Comparison of ENCODE assay signal across 24 cellular contexts in genomic region chr1:185980891-185981290, GRCh38.
DNase-seq lines count a peak whose midpoint lies in the region; ATAC-seq lines count a peak whose summit lies in the region.
"Had no signal": no experiment of that assay in that cellular context is flagged by ENCODE, and none has a peak within 500 bp of the region (broad histone marks: within the 10 kb centered on the region; RNA-seq: fewer than 3 reads in every experiment).

No MANE protein-coding gene starts in this region.

- no peaks in the 10 kb centered on the region for H3K9me3 Mint-ChIP-seq in activated CD4-positive, alpha-beta T cell treated with anti-CD3 and anti-CD28 coated beads for 36 hours (ENCODE audit: low read depth)
- H3K9me3 Mint-ChIP-seq in activated CD4-positive, alpha-beta T cell treated with anti-CD3 and anti-CD28 coated beads, Interleukin-2, amount 10 ng/mL, durations not matched to agents 7 days and 5 days = no peaks in the 10 kb centered on the region
- H3K9me3 Mint-ChIP-seq in activated T-cell treated with anti-CD3 and anti-CD28 coated beads, Interleukin-2, amount 50 U/mL, for 72 hours = no peaks in the 10 kb centered on the region
- H3K9me3 Mint-ChIP-seq in activated T-cell treated with anti-CD3 and anti-CD28 coated beads, Interleukin-2, amount 50 U/mL, for 4 hours = no peaks in the 10 kb centered on the region
- H3K9me3 Mint-ChIP-seq in activated T-helper 17 cell treated with anti-CD3 and anti-CD28 coated beads, Interleukin-2, amount 50 U/mL, for 72 hours = no peaks in the 10 kb centered on the region
- peaks cover 0 to 3% (median 0%) of the 10 kb centered on the region in 5 donors for H3K9me3 Mint-ChIP-seq in CD8-positive, alpha-beta memory T cell
- H3K9me3 Mint-ChIP-seq: CD4-positive, alpha-beta T cell; CD8-positive, alpha-beta T cell had no signal

- no peaks in the 10 kb centered on the region for H3K36me3 ChIP-seq in CD8-positive, alpha-beta memory T cell (ENCODE audit: insufficient read depth, low read length)
- H3K36me3 ChIP-seq: BLaER1 treated with 17β-estradiol and CSF1 and Interleukin-3, amounts not matched to agents 10 nM and 100 nM had no signal

- DNase-seq in activated CD4-positive, alpha-beta T cell treated with anti-CD3 and anti-CD28 coated beads for 36 hours = no peak
- DNase-seq in activated CD4-positive, alpha-beta T cell treated with anti-CD3 and anti-CD28 coated beads, Interleukin-2, amount 10 ng/mL, durations not matched to agents 7 days and 5 days = no peak
- DNase-seq in activated T-cell treated with anti-CD3 and anti-CD28 coated beads, Interleukin-2, amount 50 U/mL, for 72 hours = no peak
- DNase-seq in activated T-cell treated with anti-CD3 and anti-CD28 coated beads, Interleukin-2, amount 50 U/mL, for 4 hours = no peak
- no peak for DNase-seq in stimulated activated naive CD8-positive, alpha-beta T cell treated with anti-CD3 and anti-CD28 coated beads, Interleukin-15, Interleukin-2, amounts not matched to agents 100 U/mL and 50 U/mL, for 24 hours
- no peak for DNase-seq in CD8-positive, alpha-beta memory T cell
- DNase-seq in HT-29 (ENCODE audit: low spot score) = no peak
- DNase-seq: AML-193; CD4-positive, alpha-beta T cell; CD8-positive, alpha-beta T cell; COR-L47; DMS 273 treated with DMSO at 0.1 percent for 48 hours; DMS153; DMS53; DMS79; DND-41; EL; GDM1 had no signal

- no peak overlapping the region for H3K4me3 ChIP-seq in CD8-positive, alpha-beta memory T cell (ENCODE audit: low read length)
- H3K4me3 ChIP-seq: A549; BLaER1 treated with 17β-estradiol and CSF1 and Interleukin-3, amounts not matched to agents 10 nM and 100 nM had no signal

- POLR2A ChIA-PET in activated CD4-positive, alpha-beta T cell treated with anti-CD3 and anti-CD28 coated beads for 36 hours (lab: Charles Lee) = no interaction called here
- POLR2A ChIA-PET in activated CD4-positive, alpha-beta T cell treated with anti-CD3 and anti-CD28 coated beads, Interleukin-2, amount 10 ng/mL, durations not matched to agents 7 days and 5 days (lab: Charles Lee) = no interaction called here
- POLR2A ChIA-PET in CD8-positive, alpha-beta memory T cell (lab: Charles Lee) = no interaction called here

- H3K27me3 ChIP-seq in CD8-positive, alpha-beta memory T cell (ENCODE audit: insufficient read depth, low read length, poor library complexity, severe bottlenecking) = no peaks in the 10 kb centered on the region
- H3K27me3 ChIP-seq: BLaER1 treated with 17β-estradiol and CSF1 and Interleukin-3, amounts not matched to agents 10 nM and 100 nM had no signal

- H3K9me3 ChIP-seq in CD8-positive, alpha-beta memory T cell (ENCODE audit: low read length) = no peaks in the 10 kb centered on the region
- H3K9me3 ChIP-seq: A549; BLaER1 treated with 17β-estradiol and CSF1 and Interleukin-3, amounts not matched to agents 10 nM and 100 nM had no signal

- H3K4me1 Mint-ChIP-seq in activated CD4-positive, alpha-beta T cell treated with anti-CD3 and anti-CD28 coated beads for 36 hours = peaks cover 6% of the 10 kb centered on the region
- no peaks in the 10 kb centered on the region for H3K4me1 Mint-ChIP-seq in activated CD4-positive, alpha-beta T cell treated with anti-CD3 and anti-CD28 coated beads, Interleukin-2, amount 10 ng/mL, durations not matched to agents 7 days and 5 days
- H3K4me1 Mint-ChIP-seq in activated T-cell treated with anti-CD3 and anti-CD28 coated beads, Interleukin-2, amount 50 U/mL, for 72 hours (ENCODE audit: low read depth) = no peaks in the 10 kb centered on the region
- H3K4me1 Mint-ChIP-seq in activated T-cell treated with anti-CD3 and anti-CD28 coated beads, Interleukin-2, amount 50 U/mL, for 4 hours (ENCODE audit: low read depth) = no peaks in the 10 kb centered on the region
- no peaks in the 10 kb centered on the region for H3K4me1 Mint-ChIP-seq in activated T-helper 17 cell treated with anti-CD3 and anti-CD28 coated beads, Interleukin-2, amount 50 U/mL, for 72 hours
- H3K4me1 Mint-ChIP-seq in CD8-positive, alpha-beta memory T cell = no peaks in the 10 kb centered on the region
- H3K4me1 Mint-ChIP-seq: B cell had no signal

- CTCF ChIA-PET in activated CD4-positive, alpha-beta T cell treated with anti-CD3 and anti-CD28 coated beads for 36 hours (lab: Charles Lee) = interaction anchor here (1.0 kb wide), 1 partner anchor 12 kb away, joined by 4 read pairs; no protein-coding TSS in a partner anchor
- CTCF ChIA-PET in activated CD4-positive, alpha-beta T cell treated with anti-CD3 and anti-CD28 coated beads, Interleukin-2, amount 10 ng/mL, durations not matched to agents 7 days and 5 days (lab: Charles Lee) = no interaction called here
- CTCF ChIA-PET in CD8-positive, alpha-beta memory T cell (lab: Charles Lee) = no interaction called here

- H3K36me3 Mint-ChIP-seq in activated CD4-positive, alpha-beta T cell treated with anti-CD3 and anti-CD28 coated beads for 36 hours (ENCODE audit: low read depth) = no peaks in the 10 kb centered on the region
- no peaks in the 10 kb centered on the region for H3K36me3 Mint-ChIP-seq in activated CD4-positive, alpha-beta T cell treated with anti-CD3 and anti-CD28 coated beads, Interleukin-2, amount 10 ng/mL, durations not matched to agents 7 days and 5 days (ENCODE audit: low read depth)
- H3K36me3 Mint-ChIP-seq in activated T-cell treated with anti-CD3 and anti-CD28 coated beads, Interleukin-2, amount 50 U/mL, for 72 hours (ENCODE audit: insufficient read depth in 2 of 2) = no peaks in the 10 kb centered on the region
- no peaks in the 10 kb centered on the region for H3K36me3 Mint-ChIP-seq in activated T-cell treated with anti-CD3 and anti-CD28 coated beads, Interleukin-2, amount 50 U/mL, for 4 hours (ENCODE audit: insufficient read depth)
- no peaks in the 10 kb centered on the region for H3K36me3 Mint-ChIP-seq in activated T-helper 17 cell treated with anti-CD3 and anti-CD28 coated beads, Interleukin-2, amount 50 U/mL, for 72 hours (ENCODE audit: low read depth)
- H3K36me3 Mint-ChIP-seq in CD8-positive, alpha-beta memory T cell = no peaks in the 10 kb centered on the region
- H3K36me3 Mint-ChIP-seq: CD8-positive, alpha-beta T cell had no signal

- H3K4me1 ChIP-seq in CD8-positive, alpha-beta memory T cell (ENCODE audit: insufficient read depth, low read length) = no peaks in the 10 kb centered on the region
- H3K4me1 ChIP-seq: A549; BLaER1 treated with 17β-estradiol and CSF1 and Interleukin-3, amounts not matched to agents 10 nM and 100 nM had no signal

- peaks cover 7% of the 10 kb centered on the region for H3K27me3 Mint-ChIP-seq in activated CD4-positive, alpha-beta T cell treated with anti-CD3 and anti-CD28 coated beads for 36 hours
- H3K27me3 Mint-ChIP-seq in activated CD4-positive, alpha-beta T cell treated with anti-CD3 and anti-CD28 coated beads, Interleukin-2, amount 10 ng/mL, durations not matched to agents 7 days and 5 days = no peaks in the 10 kb centered on the region
- peaks cover 9% of the 10 kb centered on the region for H3K27me3 Mint-ChIP-seq in activated T-cell treated with anti-CD3 and anti-CD28 coated beads, Interleukin-2, amount 50 U/mL, for 72 hours (ENCODE audit: low read depth)
- no peaks in the 10 kb centered on the region for H3K27me3 Mint-ChIP-seq in activated T-cell treated with anti-CD3 and anti-CD28 coated beads, Interleukin-2, amount 50 U/mL, for 4 hours (ENCODE audit: low read depth)
- peaks cover 5% of the 10 kb centered on the region for H3K27me3 Mint-ChIP-seq in activated T-helper 17 cell treated with anti-CD3 and anti-CD28 coated beads, Interleukin-2, amount 50 U/mL, for 72 hours
- H3K27me3 Mint-ChIP-seq in CD8-positive, alpha-beta memory T cell = peaks cover 0 to 2% of the 10 kb centered on the region in 2 donors
- H3K27me3 Mint-ChIP-seq: B cell; CD4-positive, alpha-beta T cell had no signal

- no peak overlapping the region for H3K4me3 Mint-ChIP-seq in activated CD4-positive, alpha-beta T cell treated with anti-CD3 and anti-CD28 coated beads for 36 hours
- H3K4me3 Mint-ChIP-seq in activated CD4-positive, alpha-beta T cell treated with anti-CD3 and anti-CD28 coated beads, Interleukin-2, amount 10 ng/mL, durations not matched to agents 7 days and 5 days = no peak overlapping the region
- H3K4me3 Mint-ChIP-seq in activated T-cell treated with anti-CD3 and anti-CD28 coated beads, Interleukin-2, amount 50 U/mL, for 72 hours = no peak overlapping the region
- no peak overlapping the region for H3K4me3 Mint-ChIP-seq in activated T-cell treated with anti-CD3 and anti-CD28 coated beads, Interleukin-2, amount 50 U/mL, for 4 hours
- no peak overlapping the region for H3K4me3 Mint-ChIP-seq in activated T-helper 17 cell treated with anti-CD3 and anti-CD28 coated beads, Interleukin-2, amount 50 U/mL, for 72 hours
- H3K4me3 Mint-ChIP-seq in CD8-positive, alpha-beta memory T cell = no peak overlapping the region
- H3K4me3 Mint-ChIP-seq: B cell; CD4-positive, alpha-beta T cell; CD8-positive, alpha-beta T cell had no signal

- intact Hi-C loops in activated CD4-positive, alpha-beta T cell treated with anti-CD3 and anti-CD28 coated beads for 36 hours (cut with DNase I, micrococcal nuclease) = no loop called here

- no peak overlapping the region for H3K27ac ChIP-seq in CD8-positive, alpha-beta memory T cell (ENCODE audit: low read depth, low read length)
- H3K27ac ChIP-seq: 22Rv1; A549; BLaER1 treated with 17β-estradiol and CSF1 and Interleukin-3, amounts not matched to agents 10 nM and 100 nM; C4-2B had no signal

- peak overlapping the region; percentile 12 for H3K27ac Mint-ChIP-seq in activated CD4-positive, alpha-beta T cell treated with anti-CD3 and anti-CD28 coated beads for 36 hours
- H3K27ac Mint-ChIP-seq in activated CD4-positive, alpha-beta T cell treated with anti-CD3 and anti-CD28 coated beads, Interleukin-2, amount 10 ng/mL, durations not matched to agents 7 days and 5 days = no peak overlapping the region
- no peak overlapping the region for H3K27ac Mint-ChIP-seq in activated T-cell treated with anti-CD3 and anti-CD28 coated beads, Interleukin-2, amount 50 U/mL, for 72 hours
- H3K27ac Mint-ChIP-seq in activated T-helper 17 cell treated with anti-CD3 and anti-CD28 coated beads, Interleukin-2, amount 50 U/mL, for 72 hours = no peak overlapping the region
- peak overlapping the region in 1 of 8 donors; percentile 73 for H3K27ac Mint-ChIP-seq in CD8-positive, alpha-beta memory T cell
- H3K27ac Mint-ChIP-seq: B cell; CD4-positive, alpha-beta T cell; CD8-positive, alpha-beta T cell had no signal

- peak; percentile 66 for ATAC-seq in activated CD4-positive, alpha-beta T cell treated with anti-CD3 and anti-CD28 coated beads for 36 hours
- peak; percentile 54 to 81 for ATAC-seq in activated T-cell treated with anti-CD3 and anti-CD28 coated beads, Interleukin-2, amount 50 U/mL, for 72 hours (replicated peaks in 1 of 2)
- ATAC-seq in activated T-cell treated with anti-CD3 and anti-CD28 coated beads, Interleukin-2, amount 50 U/mL, for 4 hours = no peak
- ATAC-seq in activated T-helper 17 cell treated with anti-CD3 and anti-CD28 coated beads, Interleukin-2, amount 50 U/mL, for 72 hours (replicated peaks) = peak; percentile 39
- ATAC-seq in stimulated activated naive CD8-positive, alpha-beta T cell treated with anti-CD3 and anti-CD28 coated beads, Interleukin-15, Interleukin-2, amounts not matched to agents 100 U/mL and 50 U/mL, for 24 hours = peak; percentile 36
- ATAC-seq: A549; CD8-positive, alpha-beta T cell had no signal

Comparison
In these comparisons a context has a peak if more than half of its experiments do, and no peak if none do; other contexts are left out.
1. ATAC-seq: peak in activated CD4-positive, alpha-beta T cell treated with anti-CD3 and anti-CD28 coated beads for 36 hours (single experiment), activated T-cell treated with anti-CD3 and anti-CD28 coated beads, Interleukin-2, amount 50 U/mL, for 72 hours (2 of 2), activated T-helper 17 cell treated with anti-CD3 and anti-CD28 coated beads, Interleukin-2, amount 50 U/mL, for 72 hours (single experiment) and stimulated activated naive CD8-positive, alpha-beta T cell treated with anti-CD3 and anti-CD28 coated beads, Interleukin-15, Interleukin-2, amounts not matched to agents 100 U/mL and 50 U/mL, for 24 hours (single experiment); none in activated T-cell treated with anti-CD3 and anti-CD28 coated beads, Interleukin-2, amount 50 U/mL, for 4 hours (0 of 2).